Comparison of ENCODE assay signal across 18 cellular contexts in genomic region chr13:113555141-113555540, GRCh38. TPM values are rescaled to one million over a fixed set of nuclear protein-coding genes. Genes with fewer than 3 reads are reported as not detected.
DNase-seq lines count a peak whose midpoint lies in the region; ATAC-seq and TF ChIP-seq lines count a peak whose summit lies in the region.
"Had no signal": no experiment of that assay in that cellular context is flagged by ENCODE, and none has a peak within 500 bp of the region (broad histone marks: within the 10 kb centered on the region; RNA-seq: fewer than 3 reads in every experiment).

No MANE protein-coding gene starts in this region.

- WGBS in lower leg skin, 2 donors = 96 to 98% methylated on average over 4 of the region's 4 CpGs

- TF ChIP-seq POLR2A in lower leg skin (IDR thresholded peaks at IDR 0.05) = no peak

- no peaks in the 10 kb centered on the region for H3K4me1 Mint-ChIP-seq in chondrocyte (ENCODE audit: low read depth)

- ATAC-seq in GM18517 (IDR thresholded peaks at IDR 0.05; ENCODE audit: unreplicated experiment) = no peak
- ATAC-seq in HG03108 (IDR thresholded peaks at IDR 0.05; ENCODE audit: unreplicated experiment) = no peak
- ATAC-seq: Right ventricle myocardium inferior had no signal

- no peak overlapping the region for H3K27ac Mint-ChIP-seq in chondrocyte (ENCODE audit: unreplicated experiment)

- no peak overlapping the region for H3K4me3 Mint-ChIP-seq in chondrocyte (ENCODE audit: unreplicated experiment)

- intact Hi-C loops in lower leg skin (cut with DNase I; ENCODE audit: low total_unique reads) = no loop called here

- peaks cover 8% of the 10 kb centered on the region for H3K36me3 Mint-ChIP-seq in chondrocyte (ENCODE audit: low read depth)

- no peaks in the 10 kb centered on the region for H3K27me3 Mint-ChIP-seq in chondrocyte (ENCODE audit: low read depth)

- TF ChIP-seq CTCF in chondrocyte (IDR thresholded peaks at IDR 0.05) (no peak), lower leg skin (IDR thresholded peaks at IDR 0.05) (no peak)

- H3K4me3 ChIP-seq in lower leg skin (ENCODE audit: low read depth, poor library complexity, severe bottlenecking) = no peak overlapping the region
- H3K4me3 ChIP-seq: BLaER1, MG63, PC-9 had no signal

- no peaks in the 10 kb centered on the region for H3K9me3 Mint-ChIP-seq in chondrocyte (ENCODE audit: low read depth)

- peak; percentile 30 for DNase-seq in activated effector memory CD4-positive, alpha-beta T cell treated with anti-CD3 and anti-CD28 coated beads, Interleukin-2, amount 50 U/mL, for 16 hours
- no peak for DNase-seq in activated effector memory CD4-positive, alpha-beta T cell treated with Interleukin-2 at 50 U/mL for 16 hours
- DNase-seq in chondrocyte (ENCODE audit: low spot score) (peak; percentile 35), lower leg skin (ENCODE audit: low spot score in 2 of 2) (peak; percentile 5 to 42), ureter (ENCODE audit: low spot score) (peak; percentile 15), NCI-H524 (lab: John Stamatoyannopoulos, UW) (no peak)
- DNase-seq: 8988T, DMS 273 treated with DMSO at 0.1 percent for 48 hours, MG63, NCI-H1092 treated with DMSO at 0.1 percent for 48 hours, NCI-H187, NCI-H446 treated with DMSO at 0.1 percent for 48 hours, NCI-H774, PC-9 had no signal

RNA-seq across cellular contexts. Expression of gene TFDP1, which starts 29.4 kb away (rescaled TPM):
- total RNA-seq in chondrocyte (52.8 to 76.0 TPM (median 54.3 TPM) in 3 replicates), lower leg skin (10 to 100 TPM; 35.9 to 48.8 (median 41.9) TPM), ureter (54.9 TPM)

Comparison
In these comparisons a context has a peak if more than half of its experiments do, and no peak if none do; other contexts are left out.
1. DNase-seq: peak in activated effector memory CD4-positive, alpha-beta T cell treated with anti-CD3 and anti-CD28 coated beads, Interleukin-2, amount 50 U/mL, for 16 hours (single experiment), chondrocyte (single experiment), lower leg skin (2 of 2) and ureter (single experiment); none in activated effector memory CD4-positive, alpha-beta T cell treated with Interleukin-2 at 50 U/mL for 16 hours (single experiment) and NCI-H524 (0 of 2).